ENCODE assay signal across 21 cellular contexts in the genomic region with DNA sequence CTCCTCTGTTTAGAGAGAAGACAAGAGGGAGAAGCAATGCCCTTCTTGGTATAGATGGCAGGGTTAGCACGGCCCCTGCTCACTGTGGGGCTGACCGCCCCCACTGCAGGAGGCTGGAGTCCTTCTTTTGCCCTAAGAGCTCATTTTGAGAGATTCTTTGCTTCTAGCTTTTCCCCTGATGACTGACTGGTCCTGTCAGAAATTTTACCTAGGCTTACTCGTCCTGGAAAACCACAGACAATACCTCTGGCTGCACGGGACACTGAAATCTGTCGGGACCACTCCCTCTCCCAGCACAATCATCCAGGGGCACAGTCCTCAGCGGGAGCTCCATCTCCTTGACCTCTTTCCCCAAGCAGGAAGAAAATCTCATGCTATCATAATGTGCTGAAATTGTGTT.
"Had no signal": no experiment of that assay in that cellular context is flagged by ENCODE, and none has a peak within 500 bp of the region (broad histone marks: within the 10 kb centered on the region; RNA-seq: fewer than 3 reads in every experiment).

No MANE protein-coding gene starts in this region.

- H3K27ac Mint-ChIP-seq: progenitor cell of endocrine pancreas had no signal

- H3K79me2 ChIP-seq: hepatocyte had no signal

- DNase-seq: colonic mucosa; effector CD8-positive, alpha-beta T cell; esophagus squamous epithelium; foreskin fibroblast; head of caudate nucleus; left colon; mammary epithelial cell; naive thymus-derived CD8-positive, alpha-beta T cell; ovary; right cardiac atrium; small intestine; stimulated activated CD4-positive, alpha-beta T cell treated with anti-CD3 and anti-CD28 coated beads, Interleukin-12 subunit alpha, Interleukin-12 subunit beta, amount 100 ng/mL, for 4 hours; stimulated activated naive CD4-positive, alpha-beta T cell; stomach; substantia nigra; transverse colon had no signal

- H3K36me3 ChIP-seq: colonic mucosa, esophagus squamous epithelium, gastroesophageal sphincter, ovary, stomach, thoracic aorta, transverse colon had no signal

- H3K27ac ChIP-seq: colonic mucosa, epithelial cell of prostate, esophagus squamous epithelium, gastroesophageal sphincter, hepatocyte, ovary, stomach, thoracic aorta, transverse colon had no signal

- H3K4me3 Mint-ChIP-seq: naive thymus-derived CD8-positive, alpha-beta T cell had no signal

- H3K4me1 ChIP-seq: colonic mucosa, esophagus squamous epithelium, gastroesophageal sphincter, stomach, transverse colon had no signal

- H3K9me3 ChIP-seq: colonic mucosa, esophagus squamous epithelium, gastroesophageal sphincter, ovary, stomach, thoracic aorta, transverse colon had no signal

- H3K27me3 ChIP-seq: colonic mucosa, esophagus squamous epithelium, gastroesophageal sphincter, hepatocyte, ovary, transverse colon had no signal

- H3K4me2 ChIP-seq: hepatocyte had no signal

- H2AFZ ChIP-seq: hepatocyte had no signal

- H3K36me3 Mint-ChIP-seq: naive thymus-derived CD8-positive, alpha-beta T cell had no signal

- ATAC-seq: gastroesophageal sphincter; left colon; naive thymus-derived CD8-positive, alpha-beta T cell; right cardiac atrium had no signal

- FAIRE-seq: small intestine had no signal

- H3K4me3 ChIP-seq: colonic mucosa, esophagus squamous epithelium, gastroesophageal sphincter, hepatocyte, ovary, stomach, thoracic aorta, transverse colon had no signal
